ENCODE assay signal across 19 cellular contexts in the genomic region with DNA sequence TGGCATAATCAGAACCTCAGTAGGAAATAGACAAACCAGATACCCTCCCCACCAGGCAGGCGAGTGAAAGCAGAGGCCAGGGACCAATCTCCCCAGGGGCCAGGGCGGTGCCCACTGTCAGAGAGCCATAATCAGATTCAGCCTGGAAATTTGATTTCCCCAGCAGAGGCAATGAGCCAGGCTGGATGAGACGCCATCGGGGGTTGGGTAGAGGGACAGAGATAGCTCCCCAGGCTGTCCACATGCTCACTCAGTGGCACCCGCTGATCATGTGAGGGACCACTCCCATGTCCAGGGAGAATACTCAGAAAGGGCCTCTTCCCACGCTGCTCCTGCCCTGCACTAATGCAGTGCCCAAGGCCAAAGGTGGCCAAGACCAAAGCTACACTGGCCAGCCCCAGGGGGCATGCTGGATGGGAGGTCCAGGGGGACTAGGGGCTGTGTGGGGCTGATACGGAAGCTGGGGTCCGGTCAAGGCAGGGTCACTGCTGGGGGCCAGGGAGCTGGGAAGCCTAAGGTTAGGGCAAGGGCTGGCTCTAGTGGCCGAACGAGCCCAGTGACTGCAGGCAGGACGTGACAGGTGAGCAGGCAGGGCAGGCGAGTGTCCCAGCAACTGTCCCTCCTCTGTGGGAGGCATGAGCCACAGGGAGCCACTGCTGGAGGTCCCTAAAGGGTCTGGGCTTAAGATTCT. TPM values are rescaled to one million over a fixed set of nuclear protein-coding genes. Genes with fewer than 3 reads are reported as not detected.
DNase-seq lines count a peak whose midpoint lies in the region; FAIRE-seq and TF ChIP-seq lines count a peak whose summit lies in the region.
"Had no signal": no experiment of that assay in that cellular context is flagged by ENCODE, and none has a peak within 500 bp of the region (broad histone marks: within the 10 kb centered on the region; RNA-seq: fewer than 3 reads in every experiment).

No MANE protein-coding gene starts in this region.

- no peak overlapping the region for H3K4me3 Mint-ChIP-seq in nephron progenitor cell
- H3K4me3 Mint-ChIP-seq: stimulated activated effector memory CD8-positive, alpha-beta T cell treated with anti-CD3 and anti-CD28 coated beads, Interleukin-12 subunit alpha, Interleukin-12 subunit beta, amount 100 ng/mL, for 72 hours; T-helper 1 cell treated with Interleukin-12 subunit alpha and Interleukin-12 subunit beta and Interleukin-4 antibody, amounts not matched to agents 30 μg/mL and 1 μg/mL, for 36 hours had no signal

- no peak overlapping the region for H3K27ac Mint-ChIP-seq in nephron progenitor cell
- H3K27ac Mint-ChIP-seq: stimulated activated effector memory CD8-positive, alpha-beta T cell treated with anti-CD3 and anti-CD28 coated beads, Interleukin-12 subunit alpha, Interleukin-12 subunit beta, amount 100 ng/mL, for 72 hours; T-helper 1 cell treated with Interleukin-12 subunit alpha and Interleukin-12 subunit beta and Interleukin-4 antibody, amounts not matched to agents 30 μg/mL and 1 μg/mL, for 36 hours had no signal

- H4K91ac ChIP-seq in mesenchymal stem cell (ENCODE audit: low read length) = peak overlapping the region; percentile 12

- H3K27me3 Mint-ChIP-seq in nephron progenitor cell (ENCODE audit: low read depth, poor library complexity) = peaks cover 2% of the 10 kb centered on the region

- WGBS in mesenchymal stem cell = 83% methylated on average over 12 of the region's 12 CpGs

- no peak overlapping the region for H2AK5ac ChIP-seq in mesenchymal stem cell (ENCODE audit: low read length, severe bottlenecking)

- no peak overlapping the region for H2BK5ac ChIP-seq in mesenchymal stem cell (ENCODE audit: low read depth, low read length, poor library complexity, severe bottlenecking)

- no peak overlapping the region for H3K4me2 ChIP-seq in mesenchymal stem cell (ENCODE audit: low read length, poor library complexity, severe bottlenecking)

- no peak overlapping the region for H2AFZ ChIP-seq in mesenchymal stem cell (ENCODE audit: low read depth, low read length)

- H3K9me3 ChIP-seq in mesenchymal stem cell (ENCODE audit: control insufficient read depth, low read length) = no peaks in the 10 kb centered on the region
- no peaks in the 10 kb centered on the region for H3K9me3 ChIP-seq in tibial artery
- H3K9me3 ChIP-seq: left lung had no signal

- no peaks in the 10 kb centered on the region for H3K9me3 Mint-ChIP-seq in nephron progenitor cell
- H3K9me3 Mint-ChIP-seq: stimulated activated effector memory CD8-positive, alpha-beta T cell treated with anti-CD3 and anti-CD28 coated beads, Interleukin-12 subunit alpha, Interleukin-12 subunit beta, amount 100 ng/mL, for 72 hours; T-helper 1 cell treated with Interleukin-12 subunit alpha and Interleukin-12 subunit beta and Interleukin-4 antibody, amounts not matched to agents 30 μg/mL and 1 μg/mL, for 36 hours had no signal

- H3K27ac ChIP-seq in mesenchymal stem cell (ENCODE audit: low read length, poor library complexity, severe bottlenecking) (no peak overlapping the region), tibial artery (peak overlapping the region; percentile 77 to 86)
- H3K27ac ChIP-seq: VCaP had no signal

- no peak overlapping the region for H3K18ac ChIP-seq in mesenchymal stem cell (ENCODE audit: low read depth in 1 of 2, low read length in 2 of 2)

- H4K8ac ChIP-seq in mesenchymal stem cell (ENCODE audit: low read length) = no peak overlapping the region

- FAIRE-seq in bronchial epithelial cell (lab: Jason Lieb, UNC) = peak; percentile 52
- FAIRE-seq: GM19239 had no signal

- peak; percentile 77 for DNase-seq in NCI-H82 (lab: John Stamatoyannopoulos, UW)
- no peak for DNase-seq in bronchial epithelial cell (ENCODE audit: low read depth)
- no peak for DNase-seq in mesenchymal stem cell
- DNase-seq in tibial artery = peak in 1 of 2 donors; percentile 63
- no peak for DNase-seq in Kasumi-1 (lab: John Stamatoyannopoulos, UW)
- DNase-seq in KG1 (lab: John Stamatoyannopoulos, UW) = no peak
- no peak for DNase-seq in nephron progenitor cell
- DNase-seq: activated CD4-positive, alpha-beta T cell treated with anti-CD3 and anti-CD28 coated beads, Interleukin-2, amount 50 U/mL, for 48 hours; activated gamma-delta T cell treated with Interleukin-2 at 50 U/mL for 16 hours; central memory CD4-positive, alpha-beta T cell; NCI-H187; NCI-H774; occipital lobe; SIG-M5 had no signal

- H3K4me1 Mint-ChIP-seq in nephron progenitor cell = peaks cover 21% of the 10 kb centered on the region
- H3K4me1 Mint-ChIP-seq: stimulated activated effector memory CD8-positive, alpha-beta T cell treated with anti-CD3 and anti-CD28 coated beads, Interleukin-12 subunit alpha, Interleukin-12 subunit beta, amount 100 ng/mL, for 72 hours had no signal

- H2BK12ac ChIP-seq in mesenchymal stem cell (ENCODE audit: low read length in 2 of 2) = no peak overlapping the region

- H3K4ac ChIP-seq in mesenchymal stem cell (ENCODE audit: low read depth in 1 of 2, low read length in 2 of 2) = peak overlapping the region in 1 of 2 experiments; percentile 31

- H3K23ac ChIP-seq in mesenchymal stem cell (ENCODE audit: low read length in 2 of 2) = peak overlapping the region in 1 of 2 experiments; percentile 9

- no peak overlapping the region for H2BK120ac ChIP-seq in mesenchymal stem cell (ENCODE audit: low read depth, low read length)

- H3K4me3 ChIP-seq in bronchial epithelial cell (ENCODE audit: low read depth, low read length) (no peak overlapping the region), mesenchymal stem cell (ENCODE audit: insufficient read depth in 1 of 2, low read depth in 1 of 2, low read length in 2 of 2) (no peak overlapping the region), tibial artery (no peak overlapping the region)
- H3K4me3 ChIP-seq: left lung had no signal

- H3K14ac ChIP-seq in mesenchymal stem cell (ENCODE audit: low read length in 2 of 2) = no peak overlapping the region

- H3K36me3 Mint-ChIP-seq in nephron progenitor cell (ENCODE audit: low read depth) = no peaks in the 10 kb centered on the region
- H3K36me3 Mint-ChIP-seq: stimulated activated effector memory CD8-positive, alpha-beta T cell treated with anti-CD3 and anti-CD28 coated beads, Interleukin-12 subunit alpha, Interleukin-12 subunit beta, amount 100 ng/mL, for 72 hours had no signal

- H2BK15ac ChIP-seq in mesenchymal stem cell (ENCODE audit: low read depth, poor library complexity, severe bottlenecking) = no peak overlapping the region

- intact Hi-C loops in tibial artery (cut with DNase I; ENCODE audit: low total_unique reads) = no loop called here

- no peaks in the 10 kb centered on the region for H3K79me1 ChIP-seq in mesenchymal stem cell (replicated peaks; ENCODE audit: low read length, poor library complexity, severe bottlenecking)

- H3K36me3 ChIP-seq in bronchial epithelial cell (ENCODE audit: control insufficient read depth, insufficient read depth, low read length) = no peaks in the 10 kb centered on the region
- H3K36me3 ChIP-seq in mesenchymal stem cell (ENCODE audit: control insufficient read depth in 1 of 2, insufficient read depth in 2 of 2, low read depth in 1 of 2, low read length in 2 of 2) = no peaks in the 10 kb centered on the region
- H3K36me3 ChIP-seq in tibial artery = no peaks in the 10 kb centered on the region
- H3K36me3 ChIP-seq: left lung had no signal

- TF ChIP-seq CTCF in bronchial epithelial cell (IDR thresholded peaks at IDR 0.05; ENCODE audit: insufficient read depth, low read length, severe bottlenecking) = no peak
- TF ChIP-seq CTCF in tibial artery (IDR thresholded peaks at IDR 0.05) = no peak
- no peak for TF ChIP-seq CTCF in nephron progenitor cell (IDR thresholded peaks at IDR 0.05)

- peaks cover 46% of the 10 kb centered on the region for H3K4me1 ChIP-seq in mesenchymal stem cell (ENCODE audit: control insufficient read depth, insufficient read depth, low read depth, low read length)
- H3K4me1 ChIP-seq in tibial artery = peaks cover 8 to 86% (median 74%) of the 10 kb centered on the region in 4 donors

- no peak overlapping the region for H3K9ac ChIP-seq in mesenchymal stem cell (ENCODE audit: low read length)

- H3K27me3 ChIP-seq in bronchial epithelial cell (ENCODE audit: control insufficient read depth, insufficient read depth, low read length) (peaks cover 4% of the 10 kb centered on the region), mesenchymal stem cell (ENCODE audit: control insufficient read depth in 1 of 2, insufficient read depth in 1 of 2, low read length in 2 of 2) (peaks cover 0 to 31% of the 10 kb centered on the region in 2 experiments), tibial artery (no peaks in the 10 kb centered on the region)
- H3K27me3 ChIP-seq: left lung had no signal

RNA-seq across cellular contexts. Expression of gene ARVCF, which starts 19.8 kb away (rescaled TPM):
- total RNA-seq in bronchial epithelial cell = 19.2 and 23.2 TPM in 2 replicates
- 3.0 TPM for polyA plus RNA-seq in mesenchymal stem cell (2013, experiment 1 of 2)
- polyA plus RNA-seq in mesenchymal stem cell (2013, experiment 2 of 2) = 3.2 TPM

RNA-seq across cellular contexts. Expression of gene TANGO2, which starts 24.1 kb away (rescaled TPM):
- 41.6 and 44.2 TPM in 2 replicates for total RNA-seq in bronchial epithelial cell
- 16.0 TPM for polyA plus RNA-seq in mesenchymal stem cell (2013, experiment 1 of 2)
- 16.1 TPM for polyA plus RNA-seq in mesenchymal stem cell (2013, experiment 2 of 2)

RNA-seq across cellular contexts. Expression of gene TXNRD2, which starts 55.2 kb away (rescaled TPM):
- total RNA-seq in bronchial epithelial cell = 12.9 and 19.1 TPM in 2 replicates
- polyA plus RNA-seq in mesenchymal stem cell (2013, experiment 1 of 2) = 5.8 TPM
- polyA plus RNA-seq in mesenchymal stem cell (2013, experiment 2 of 2) = 6.0 TPM

RNA-seq across cellular contexts. Expression of gene COMT, which starts 55.3 kb away (rescaled TPM):
- total RNA-seq in bronchial epithelial cell = 221 and 272 TPM in 2 replicates
- 51.6 TPM for polyA plus RNA-seq in mesenchymal stem cell (2013, experiment 1 of 2)
- 55.0 TPM for polyA plus RNA-seq in mesenchymal stem cell (2013, experiment 2 of 2)
